In genomic region chr7:101321491-101322401, GRCh38 we compare ENCODE assay signal across 1 cellular context.
TF ChIP-seq lines count a peak whose summit lies in the region.

IFT22 (minus strand) TSS chr7:101321812; CDS start chr7:101321709, 103 bp downstream.

TF ChIP-seq in HEK293, 187 proteins besides CTCF, POLR2A, EP300 and RAD21 (continued from another document and continues in another):
- no peak for TF ChIP-seq PBX3 (CRISPR knock-in tag; IDR thresholded peaks at IDR 0.05)
- TF ChIP-seq ZNF398 (tag by site-specific recombination; IDR thresholded peaks at IDR 0.05) = no peak
- no peak for TF ChIP-seq ATF2 (tag by site-specific recombination; IDR thresholded peaks at IDR 0.05; ENCODE audit: low read depth)
- TF ChIP-seq ZNF677 (tag by site-specific recombination; IDR thresholded peaks at IDR 0.05) = no peak
- TF ChIP-seq TCF7L2 (IDR thresholded peaks at IDR 0.05; ENCODE audit: borderline replicate concordance, low read depth, low read length) = no peak
- no peak for TF ChIP-seq ZNF629 (tag by site-specific recombination; IDR thresholded peaks at IDR 0.05)
- no peak; the same call in 1 of the 2 replicates for TF ChIP-seq ZNF518A (tag by site-specific recombination; conservative IDR thresholded peaks at IDR 0.05; ENCODE audit: low read depth)
- TF ChIP-seq ZNF701 (tag by site-specific recombination; IDR thresholded peaks at IDR 0.05) = no peak
- no peak for TF ChIP-seq ZNF248 (tag by site-specific recombination; IDR thresholded peaks at IDR 0.05)
- TF ChIP-seq ZNF596 (tag by site-specific recombination; IDR thresholded peaks at IDR 0.05) = no peak
- peak; percentile 52 for TF ChIP-seq ZBTB11 (tag by site-specific recombination; conservative IDR thresholded peaks at IDR 0.05; ENCODE audit: low read depth)
- TF ChIP-seq SETDB1 (IDR thresholded peaks at IDR 0.05; ENCODE audit: insufficient read length, low read length) = no peak
- no peak for TF ChIP-seq ZNF571 (tag by site-specific recombination; IDR thresholded peaks at IDR 0.05)
- TF ChIP-seq ZBTB26 (tag by site-specific recombination; optimal IDR thresholded peaks at IDR 0.05) = peak; percentile 77
- no peak for TF ChIP-seq ZSCAN23 (tag by site-specific recombination; IDR thresholded peaks at IDR 0.05)
- no peak for TF ChIP-seq GLIS1 (tag by site-specific recombination; IDR thresholded peaks at IDR 0.05)
- 0 out of 2 replicates have a peak, but pooled peaks have one; percentile 52 for TF ChIP-seq ZNF2 (tag by site-specific recombination; IDR thresholded peaks at IDR 0.05)
- peak; percentile 82 for TF ChIP-seq ZFP69B (tag by site-specific recombination; IDR thresholded peaks at IDR 0.05)
- no peak for TF ChIP-seq ZNF514 (tag by site-specific recombination; IDR thresholded peaks at IDR 0.05)
- TF ChIP-seq ZSCAN18 (tag by site-specific recombination; IDR thresholded peaks at IDR 0.05) = no peak
- no peak for TF ChIP-seq ZNF169 (tag by site-specific recombination; IDR thresholded peaks at IDR 0.05)
- no peak for TF ChIP-seq KLF8 (tag by site-specific recombination; IDR thresholded peaks at IDR 0.05)
- no peak for TF ChIP-seq YY2 (tag by site-specific recombination; IDR thresholded peaks at IDR 0.05)
- TF ChIP-seq ZNF133 (tag by site-specific recombination; IDR thresholded peaks at IDR 0.05) = no peak
- no peak for TF ChIP-seq ZNF473 (tag by site-specific recombination; IDR thresholded peaks at IDR 0.05)
- no peak for TF ChIP-seq ZNF362 (tag by site-specific recombination; IDR thresholded peaks at IDR 0.05)
- no peak for TF ChIP-seq ZBTB48 (tag by site-specific recombination; IDR thresholded peaks at IDR 0.05)
- no peak for TF ChIP-seq ZNF843 (tag by site-specific recombination; IDR thresholded peaks at IDR 0.05)
- TF ChIP-seq ZNF768 (tag by site-specific recombination; IDR thresholded peaks at IDR 0.05) = no peak
- TF ChIP-seq PATZ1 (tag by site-specific recombination; IDR thresholded peaks at IDR 0.05) = peak; percentile 17
- no peak for TF ChIP-seq ZBTB49 (tag by site-specific recombination; IDR thresholded peaks at IDR 0.05; ENCODE audit: low read depth)
- no peak for TF ChIP-seq SP7 (tag by site-specific recombination; IDR thresholded peaks at IDR 0.05)
- TF ChIP-seq ZNF23 (tag by site-specific recombination; IDR thresholded peaks at IDR 0.05; ENCODE audit: borderline replicate concordance) = no peak
- peak; percentile 83 for TF ChIP-seq ZNF600 (tag by site-specific recombination; IDR thresholded peaks at IDR 0.05)
